28 cellular contexts compared by ENCODE assay signal in the genomic region with DNA sequence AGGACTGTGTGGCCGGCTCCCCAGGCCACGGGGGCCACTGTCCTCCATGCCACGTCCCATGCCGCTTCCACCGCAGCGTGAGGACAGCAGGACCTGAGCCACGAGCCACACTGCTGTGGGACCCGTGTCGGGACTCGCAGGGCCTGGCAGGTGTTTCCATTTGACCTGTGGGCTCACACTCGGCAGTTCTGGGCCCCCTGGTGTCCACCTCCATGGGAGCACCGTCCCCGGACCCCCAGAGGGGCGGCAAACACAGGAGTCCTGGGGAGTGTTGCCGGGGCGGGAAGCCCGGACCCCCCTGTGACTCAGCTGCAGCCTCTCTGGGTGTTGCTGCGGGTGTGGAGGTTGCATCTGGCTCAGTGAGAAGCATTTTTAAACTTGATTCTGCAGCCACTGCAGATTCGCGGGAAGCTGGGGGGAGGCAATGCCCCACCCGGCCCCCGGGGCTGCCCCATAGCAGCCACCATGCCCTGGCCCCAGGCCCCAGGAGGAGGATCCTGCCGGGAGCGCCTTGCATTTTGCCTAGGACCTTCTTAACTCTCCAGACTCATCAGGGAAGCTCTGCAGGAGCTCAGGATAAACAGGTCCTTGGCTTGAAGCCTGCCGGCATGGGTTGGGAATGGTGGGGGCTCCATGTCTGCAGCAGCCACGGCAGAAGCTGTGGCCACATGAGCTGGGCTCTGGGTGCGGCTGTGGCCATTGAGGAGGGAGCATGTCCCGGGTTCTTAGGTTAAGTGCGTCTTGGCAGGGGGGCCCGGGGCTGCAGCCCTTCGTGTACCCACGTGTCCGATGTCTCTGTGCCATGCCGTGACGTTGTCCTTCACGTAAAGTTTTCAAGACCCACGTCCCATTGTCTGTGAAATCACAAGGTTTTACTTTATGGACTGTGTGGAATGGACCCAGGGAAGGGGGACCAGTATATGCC.
"Had no signal": no experiment of that assay in that cellular context is flagged by ENCODE, and none has a peak within 500 bp of the region (broad histone marks: within the 10 kb centered on the region; RNA-seq: fewer than 3 reads in every experiment).

No MANE protein-coding gene starts in this region.

- H3K27me3 ChIP-seq: breast epithelium, pancreas, upper lobe of left lung, vagina had no signal

- H3K4me1 ChIP-seq: breast epithelium, pancreas, prostate gland, upper lobe of left lung had no signal

- H3K36me3 ChIP-seq: breast epithelium, pancreas, prostate gland, vagina had no signal

- FAIRE-seq: keratinocyte, pancreas had no signal

- H3K9me3 ChIP-seq: breast epithelium, pancreas, prostate gland, upper lobe of left lung, vagina had no signal

- ATAC-seq: activated CD4-positive, CD25-positive, alpha-beta regulatory T cell treated with anti-CD3 and anti-CD28 coated beads, Interleukin-2, amount 50 U/mL, for 24 hours; esophagus mucosa; pancreas had no signal

- H3K27ac ChIP-seq: breast epithelium, pancreas, prostate gland, upper lobe of left lung, vagina, WERI-Rb-1 had no signal

- DNase-seq: activated CD4-positive, alpha-beta T cell treated with anti-CD3 and anti-CD28 coated beads for 48 hours; activated CD4-positive, alpha-beta T cell treated with anti-CD3 and anti-CD28 coated beads, Interleukin-2, amount 50 U/mL, for 48 hours; activated CD8-positive, alpha-beta memory T cell treated with anti-CD3 and anti-CD28 coated beads for 24 hours; activated effector memory CD4-positive, alpha-beta T cell treated with Interleukin-2 at 50 U/mL for 16 hours; activated naive CD4-positive, alpha-beta T cell treated with anti-CD3 and anti-CD28 coated beads, Interleukin-2, amount 10 ng/mL, durations not matched to agents 7 days and 5 days; central memory CD4-positive, alpha-beta T cell; endodermal cell; foreskin fibroblast; head of caudate nucleus; hippocampal formation; naive B cell; nephron progenitor cell; retina; stimulated activated CD4-positive, alpha-beta T cell treated with anti-CD3 and anti-CD28 coated beads, Interleukin-15, amount 100 ng/mL, for 24 hours; stimulated activated CD4-positive, alpha-beta T cell treated with anti-CD3 and anti-CD28 coated beads, Interleukin-2, amount 100 ng/mL, for 24 hours; stimulated activated naive CD4-positive, alpha-beta T cell treated with Interleukin-2 at 50 U/mL for 16 hours; substantia nigra; T1000; WERI-Rb-1 had no signal

- H3K4me2 ChIP-seq: smooth muscle cell had no signal

- H3K4me3 ChIP-seq: breast epithelium, pancreas, prostate gland, smooth muscle cell, upper lobe of left lung, vagina had no signal
